1 cellular context compared by ENCODE assay signal in genomic region chr5:125559296-125559695, GRCh38.
TF ChIP-seq lines count a peak whose summit lies in the region.

No MANE protein-coding gene starts in this region.

TF ChIP-seq in GM23338, 12 proteins besides CTCF, POLR2A, EP300 and RAD21 (continued from another document):
- no peak for TF ChIP-seq ZNF331 (CRISPR knock-in tag; IDR thresholded peaks at IDR 0.05; ENCODE audit: low read depth)
- TF ChIP-seq, protein P1, sequence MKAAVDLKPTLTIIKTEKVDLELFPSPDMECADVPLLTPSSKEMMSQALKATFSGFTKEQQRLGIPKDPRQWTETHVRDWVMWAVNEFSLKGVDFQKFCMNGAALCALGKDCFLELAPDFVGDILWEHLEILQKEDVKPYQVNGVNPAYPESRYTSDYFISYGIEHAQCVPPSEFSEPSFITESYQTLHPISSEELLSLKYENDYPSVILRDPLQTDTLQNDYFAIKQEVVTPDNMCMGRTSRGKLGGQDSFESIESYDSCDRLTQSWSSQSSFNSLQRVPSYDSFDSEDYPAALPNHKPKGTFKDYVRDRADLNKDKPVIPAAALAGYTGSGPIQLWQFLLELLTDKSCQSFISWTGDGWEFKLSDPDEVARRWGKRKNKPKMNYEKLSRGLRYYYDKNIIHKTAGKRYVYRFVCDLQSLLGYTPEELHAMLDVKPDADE (IDR thresholded peaks at IDR 0.05): no peak
- TF ChIP-seq JUNB (IDR thresholded peaks at IDR 0.05; ENCODE audit: unreplicated experiment): no peak
